ENCODE assay signal across 31 cellular contexts in the genomic region with DNA sequence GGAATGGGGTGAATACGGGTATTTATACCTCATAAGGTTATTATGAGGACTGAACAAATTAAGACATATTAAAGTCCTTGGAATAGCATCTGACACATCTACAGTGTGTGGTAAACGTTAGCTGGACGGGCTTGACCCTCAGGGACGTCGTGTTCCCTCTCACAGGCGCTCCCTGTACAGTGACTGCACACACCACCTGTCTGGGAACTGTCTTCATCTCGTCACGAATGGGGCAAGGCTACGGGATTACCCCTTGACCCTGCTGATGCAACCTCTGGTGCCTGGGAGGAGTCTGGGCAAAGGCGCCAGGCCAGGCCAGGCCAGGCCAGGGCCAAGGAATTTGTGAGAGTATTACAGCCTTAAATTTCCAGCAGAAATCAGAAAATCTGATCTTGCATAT.
"Had no signal": no experiment of that assay in that cellular context is flagged by ENCODE, and none has a peak within 500 bp of the region (broad histone marks: within the 10 kb centered on the region; RNA-seq: fewer than 3 reads in every experiment).

No MANE protein-coding gene starts in this region.

- H3K36me3 Mint-ChIP-seq: activated naive CD8-positive, alpha-beta T cell treated with anti-CD3 and anti-CD28 coated beads, Interleukin-2, amount 10 ng/mL, durations not matched to agents 7 days and 5 days; naive B cell; stimulated activated naive B cell treated with anti-CD40 and anti-IgM and Interleukin-4, amounts not matched to agents 10 μg/mL and 1 μg/mL and 100 μg/mL, for 72 hours had no signal

- H3K4me3 ChIP-seq: coronary artery, dorsolateral prefrontal cortex, gastroesophageal sphincter, hepatocyte, ovary, stomach, thyroid gland, upper lobe of left lung had no signal

- DNase-seq: activated CD4-positive, alpha-beta T cell treated with anti-CD3 and anti-CD28 coated beads for 48 hours; activated CD4-positive, alpha-beta T cell treated with anti-CD3 and anti-CD28 coated beads, Interleukin-2, amount 50 U/mL, for 48 hours; activated CD8-positive, alpha-beta memory T cell treated with anti-CD3 and anti-CD28 coated beads, Interleukin-2, amount 50 U/mL, for 4 hours; activated effector memory CD4-positive, alpha-beta T cell treated with anti-CD3 and anti-CD28 coated beads, Interleukin-2, amount 50 U/mL, for 16 hours; activated naive CD4-positive, alpha-beta T cell treated with anti-CD3 and anti-CD28 coated beads for 36 hours; activated naive CD8-positive, alpha-beta T cell treated with anti-CD3 and anti-CD28 coated beads, Interleukin-2, amount 10 ng/mL, durations not matched to agents 7 days and 5 days; activated T-cell treated with anti-CD3 and anti-CD28 coated beads, Interleukin-2, amount 50 U/mL, for 1 hour; amniotic stem cell; brain microvascular endothelial cell; dorsolateral prefrontal cortex; effector memory CD4-positive, alpha-beta T cell; islet precursor cell; naive B cell; nephron progenitor cell; ovary; retina; stimulated activated CD4-positive, alpha-beta T cell treated with anti-CD3 and anti-CD28 coated beads, Interleukin-1b, Interleukin-23, amount 100 ng/mL, for 48 hours; stimulated activated CD4-positive, alpha-beta T cell treated with anti-CD3 and anti-CD28 coated beads, Interleukin-4, amount 100 ng/mL, for 4 hours; stimulated activated CD8-positive, alpha-beta memory T cell treated with anti-CD3 and anti-CD28 coated beads, Interleukin-4, amount 100 ng/mL, for 48 hours; stimulated activated naive B cell treated with anti-CD40 and anti-IgM and Interleukin-4, amounts not matched to agents 10 μg/mL and 1 μg/mL and 100 μg/mL, for 72 hours; stomach; thyroid gland had no signal

- H3K27ac Mint-ChIP-seq: activated naive CD4-positive, alpha-beta T cell treated with anti-CD3 and anti-CD28 coated beads for 36 hours; activated naive CD8-positive, alpha-beta T cell treated with anti-CD3 and anti-CD28 coated beads, Interleukin-2, amount 10 ng/mL, durations not matched to agents 7 days and 5 days; activated T-helper 1 cell treated with anti-CD3 and anti-CD28 coated beads, Interleukin-12 subunit alpha, Interleukin-12 subunit beta, Interleukin-2, Interleukin-4 antibody, amounts not matched to agents 30 ng/mL and 10 ng/mL and 1 ng/mL, durations not matched to agents 14 hours and 24 hours and 36 hours; nephron progenitor cell; progenitor cell of endocrine pancreas; stimulated activated naive B cell treated with anti-CD40 and anti-IgM and Interleukin-4, amounts not matched to agents 10 μg/mL and 1 μg/mL and 100 μg/mL, for 72 hours had no signal

- H3K27me3 Mint-ChIP-seq: activated naive CD8-positive, alpha-beta T cell treated with anti-CD3 and anti-CD28 coated beads, Interleukin-2, amount 10 ng/mL, durations not matched to agents 7 days and 5 days; naive B cell; progenitor cell of endocrine pancreas; stimulated activated naive B cell treated with anti-CD40 and anti-IgM and Interleukin-4, amounts not matched to agents 10 μg/mL and 1 μg/mL and 100 μg/mL, for 72 hours had no signal

- H3K4me2 ChIP-seq: hepatocyte had no signal

- H3K4me1 Mint-ChIP-seq: activated naive CD8-positive, alpha-beta T cell treated with anti-CD3 and anti-CD28 coated beads, Interleukin-2, amount 10 ng/mL, durations not matched to agents 7 days and 5 days; naive B cell; stimulated activated naive B cell treated with anti-CD40 and anti-IgM and Interleukin-4, amounts not matched to agents 10 μg/mL and 1 μg/mL and 100 μg/mL, for 72 hours had no signal

- H2AFZ ChIP-seq: hepatocyte had no signal

- FAIRE-seq: astrocyte had no signal

- H3K4me1 ChIP-seq: gastroesophageal sphincter, thyroid gland, upper lobe of left lung had no signal

- H3K9me3 ChIP-seq: gastroesophageal sphincter, ovary, stomach, thyroid gland, upper lobe of left lung had no signal

- H3K27ac ChIP-seq: brain microvascular endothelial cell, coronary artery, dorsolateral prefrontal cortex, gastroesophageal sphincter, hepatocyte, ovary, stomach, thyroid gland, upper lobe of left lung, VCaP had no signal

- H3K27me3 ChIP-seq: brain microvascular endothelial cell, dorsolateral prefrontal cortex, gastroesophageal sphincter, hepatocyte, ovary, stomach, thyroid gland, upper lobe of left lung had no signal

- H3K4me3 Mint-ChIP-seq: activated naive CD4-positive, alpha-beta T cell treated with anti-CD3 and anti-CD28 coated beads for 36 hours; activated naive CD8-positive, alpha-beta T cell treated with anti-CD3 and anti-CD28 coated beads, Interleukin-2, amount 10 ng/mL, durations not matched to agents 7 days and 5 days; activated T-helper 1 cell treated with anti-CD3 and anti-CD28 coated beads, Interleukin-12 subunit alpha, Interleukin-12 subunit beta, Interleukin-2, Interleukin-4 antibody, amounts not matched to agents 30 ng/mL and 10 ng/mL and 1 ng/mL, durations not matched to agents 14 hours and 24 hours and 36 hours; nephron progenitor cell; stimulated activated naive B cell treated with anti-CD40 and anti-IgM and Interleukin-4, amounts not matched to agents 10 μg/mL and 1 μg/mL and 100 μg/mL, for 72 hours had no signal

- H3K9me3 Mint-ChIP-seq: activated naive CD4-positive, alpha-beta T cell treated with anti-CD3 and anti-CD28 coated beads for 36 hours; activated naive CD8-positive, alpha-beta T cell treated with anti-CD3 and anti-CD28 coated beads, Interleukin-2, amount 10 ng/mL, durations not matched to agents 7 days and 5 days; activated T-helper 1 cell treated with anti-CD3 and anti-CD28 coated beads, Interleukin-12 subunit alpha, Interleukin-12 subunit beta, Interleukin-2, Interleukin-4 antibody, amounts not matched to agents 30 ng/mL and 10 ng/mL and 1 ng/mL, durations not matched to agents 14 hours and 24 hours and 36 hours; naive B cell; nephron progenitor cell; stimulated activated naive B cell treated with anti-CD40 and anti-IgM and Interleukin-4, amounts not matched to agents 10 μg/mL and 1 μg/mL and 100 μg/mL, for 72 hours had no signal

- H3K36me3 ChIP-seq: brain microvascular endothelial cell, ovary, thyroid gland had no signal

- ATAC-seq: activated CD4-positive, CD25-positive, alpha-beta regulatory T cell treated with anti-CD3 and anti-CD28 coated beads, Interleukin-2, amount 50 U/mL, for 24 hours; gastroesophageal sphincter; stimulated activated naive B cell treated with anti-CD40 and anti-IgM and Interleukin-4, amounts not matched to agents 10 μg/mL and 1 μg/mL and 100 μg/mL, for 72 hours had no signal
